In genomic region chr19:3186891-3187661, GRCh38 we compare ENCODE assay signal across 8 cellular contexts. TPM values are rescaled to one million over a fixed set of nuclear protein-coding genes. Genes with fewer than 3 reads are reported as not detected.
DNase-seq lines count a peak whose midpoint lies in the region; ATAC-seq and TF ChIP-seq lines count a peak whose summit lies in the region.

No MANE protein-coding gene starts in this region.

- peaks cover 20% of the 10 kb centered on the region for H3K36me3 Mint-ChIP-seq in activated T-helper 1 cell treated with anti-CD3 and anti-CD28 coated beads, Interleukin-12 subunit alpha, Interleukin-12 subunit beta, Interleukin-2, Interleukin-4 antibody, amounts not matched to agents 30 ng/mL and 10 ng/mL and 1 ng/mL, durations not matched to agents 14 hours and 24 hours and 36 hours (ENCODE audit: low read depth)
- peaks cover 28 to 31% of the 10 kb centered on the region in 2 donors for H3K36me3 Mint-ChIP-seq in stimulated activated naive B cell treated with anti-CD40 and anti-IgM and Interleukin-4, amounts not matched to agents 10 μg/mL and 1 μg/mL and 100 μg/mL, for 72 hours

- peaks cover 0 to 8% of the 10 kb centered on the region in 2 experiments for H3K36me3 ChIP-seq in SK-N-SH (replicated peaks in 1 of 2; ENCODE audit: control insufficient read depth in 1 of 2, insufficient read depth in 2 of 2, low read length in 1 of 2)
- H3K36me3 ChIP-seq in iPS-18a (ENCODE audit: control insufficient read depth, low read depth, low read length): no peaks in the 10 kb centered on the region

- ATAC-seq in SK-N-SH treated with all-trans-retinoic acid at 6 μM for 48 hours (no peak), HG02973 (IDR thresholded peaks at IDR 0.05; ENCODE audit: unreplicated experiment) (no peak), HG03442 (IDR thresholded peaks at IDR 0.05; ENCODE audit: unreplicated experiment) (no peak)
- no peak for ATAC-seq in stimulated activated naive B cell treated with anti-CD40 and anti-IgM and Interleukin-4, amounts not matched to agents 10 μg/mL and 1 μg/mL and 100 μg/mL, for 72 hours (replicated peaks)

- H3K27me3 ChIP-seq in SK-N-SH (ENCODE audit: insufficient read depth) (no peaks in the 10 kb centered on the region), iPS-18a (ENCODE audit: control insufficient read depth, insufficient read depth, low read length) (no peaks in the 10 kb centered on the region)

- peak overlapping the region in 1 of 2 experiments; percentile 24; a peak in 1 of 4 replicates for H3K27ac ChIP-seq in SK-N-SH (ENCODE audit: low read depth in 2 of 2, low read length in 1 of 2)
- no peak overlapping the region for H3K27ac ChIP-seq in iPS-18a (ENCODE audit: low read length)

- TF ChIP-seq CTCF in SK-N-SH (IDR thresholded peaks at IDR 0.05): no peak

- H3F3A ChIP-seq in SK-N-SH (replicated peaks; ENCODE audit: insufficient read depth): peaks cover 3% of the 10 kb centered on the region

- CTCF ChIA-PET in SK-N-SH (lab: Yijun Ruan, JAX): interaction anchor here (1.1 to 2.0 kb wide), 4 partner anchors 23 to 539 kb away, joined by 3 to 7 read pairs (median 4); no protein-coding TSS in a partner anchor

- peaks cover 62% of the 10 kb centered on the region for H3K79me2 ChIP-seq in SK-N-SH (ENCODE audit: insufficient read depth)

- H3K4me3 Mint-ChIP-seq in activated T-helper 1 cell treated with anti-CD3 and anti-CD28 coated beads, Interleukin-12 subunit alpha, Interleukin-12 subunit beta, Interleukin-2, Interleukin-4 antibody, amounts not matched to agents 30 ng/mL and 10 ng/mL and 1 ng/mL, durations not matched to agents 14 hours and 24 hours and 36 hours: peak overlapping the region; percentile 93
- H3K4me3 Mint-ChIP-seq in stimulated activated naive B cell treated with anti-CD40 and anti-IgM and Interleukin-4, amounts not matched to agents 10 μg/mL and 1 μg/mL and 100 μg/mL, for 72 hours: peak overlapping the region; percentile 96 to 99

- H4K20me1 ChIP-seq in SK-N-SH (ENCODE audit: insufficient read depth): peaks cover 17% of the 10 kb centered on the region; the same call in 1 of the 2 replicates

- no peak for DNase-seq in SK-N-SH
- no peak for DNase-seq in activated T-helper 1 cell treated with anti-CD3 and anti-CD28 coated beads, Interleukin-12 subunit alpha, Interleukin-12 subunit beta, Interleukin-2, Interleukin-4 antibody, amounts not matched to agents 30 ng/mL and 10 ng/mL and 1 ng/mL, durations not matched to agents 14 hours and 24 hours and 36 hours (ENCODE audit: low spot score)
- DNase-seq in stimulated activated naive B cell treated with anti-CD40 and anti-IgM and Interleukin-4, amounts not matched to agents 10 μg/mL and 1 μg/mL and 100 μg/mL, for 72 hours: no peak
- DNase-seq in NK-92 treated with Interleukin-12 subunit alpha and Interleukin-12 subunit beta, amount 100 ng/mL, for 24 hours (lab: John Stamatoyannopoulos, UW): no peak

- H2AFZ ChIP-seq in SK-N-SH (ENCODE audit: low read depth): no peak overlapping the region

- no peaks in the 10 kb centered on the region for H3K9me3 ChIP-seq in SK-N-SH
- no peaks in the 10 kb centered on the region for H3K9me3 ChIP-seq in iPS-18a (ENCODE audit: control insufficient read depth, low read depth, low read length)

- H3K4me3 ChIP-seq in SK-N-SH (ENCODE audit: low read depth in 2 of 2, low read length in 1 of 2) (peak overlapping the region; percentile 67 to 91), iPS-18a (ENCODE audit: low read length) (peak overlapping the region; percentile 94)

- no peaks in the 10 kb centered on the region for H3K27me3 Mint-ChIP-seq in activated T-helper 1 cell treated with anti-CD3 and anti-CD28 coated beads, Interleukin-12 subunit alpha, Interleukin-12 subunit beta, Interleukin-2, Interleukin-4 antibody, amounts not matched to agents 30 ng/mL and 10 ng/mL and 1 ng/mL, durations not matched to agents 14 hours and 24 hours and 36 hours (ENCODE audit: insufficient read depth)
- no peaks in the 10 kb centered on the region for H3K27me3 Mint-ChIP-seq in stimulated activated naive B cell treated with anti-CD40 and anti-IgM and Interleukin-4, amounts not matched to agents 10 μg/mL and 1 μg/mL and 100 μg/mL, for 72 hours

- no peaks in the 10 kb centered on the region for H3K9me3 Mint-ChIP-seq in activated T-helper 1 cell treated with anti-CD3 and anti-CD28 coated beads, Interleukin-12 subunit alpha, Interleukin-12 subunit beta, Interleukin-2, Interleukin-4 antibody, amounts not matched to agents 30 ng/mL and 10 ng/mL and 1 ng/mL, durations not matched to agents 14 hours and 24 hours and 36 hours
- no peaks in the 10 kb centered on the region for H3K9me3 Mint-ChIP-seq in stimulated activated naive B cell treated with anti-CD40 and anti-IgM and Interleukin-4, amounts not matched to agents 10 μg/mL and 1 μg/mL and 100 μg/mL, for 72 hours

- H3K4me1 ChIP-seq in SK-N-SH (ENCODE audit: control insufficient read depth in 1 of 2, insufficient read depth in 2 of 2, low read depth in 1 of 2, low read length in 1 of 2): peaks cover 10 to 19% of the 10 kb centered on the region in 2 experiments; a peak in 2 of 4 replicates
- peaks cover 6% of the 10 kb centered on the region for H3K4me1 ChIP-seq in iPS-18a (ENCODE audit: control insufficient read depth, low read depth, low read length)

- H3K9me2 ChIP-seq in SK-N-SH: no peaks in the 10 kb centered on the region

- H3K27ac Mint-ChIP-seq in activated T-helper 1 cell treated with anti-CD3 and anti-CD28 coated beads, Interleukin-12 subunit alpha, Interleukin-12 subunit beta, Interleukin-2, Interleukin-4 antibody, amounts not matched to agents 30 ng/mL and 10 ng/mL and 1 ng/mL, durations not matched to agents 14 hours and 24 hours and 36 hours: peak overlapping the region; percentile 85
- H3K27ac Mint-ChIP-seq in stimulated activated naive B cell treated with anti-CD40 and anti-IgM and Interleukin-4, amounts not matched to agents 10 μg/mL and 1 μg/mL and 100 μg/mL, for 72 hours: peak overlapping the region; percentile 86

- peak overlapping the region; percentile 99 for H3K4me2 ChIP-seq in SK-N-SH

- no peak for TF ChIP-seq EP300 in SK-N-SH (IDR thresholded peaks at IDR 0.05; ENCODE audit: borderline replicate concordance in 1 of 2, low read depth in 1 of 2, low read length in 1 of 2)

- peaks cover 38% of the 10 kb centered on the region for H3K4me1 Mint-ChIP-seq in activated T-helper 1 cell treated with anti-CD3 and anti-CD28 coated beads, Interleukin-12 subunit alpha, Interleukin-12 subunit beta, Interleukin-2, Interleukin-4 antibody, amounts not matched to agents 30 ng/mL and 10 ng/mL and 1 ng/mL, durations not matched to agents 14 hours and 24 hours and 36 hours (ENCODE audit: low read depth)
- peaks cover 38 to 66% of the 10 kb centered on the region in 2 donors for H3K4me1 Mint-ChIP-seq in stimulated activated naive B cell treated with anti-CD40 and anti-IgM and Interleukin-4, amounts not matched to agents 10 μg/mL and 1 μg/mL and 100 μg/mL, for 72 hours

- H3K9ac ChIP-seq in SK-N-SH: peak overlapping the region; percentile 92
- H3K9ac ChIP-seq in iPS-18a (ENCODE audit: low read length): peak overlapping the region; percentile 85

- POLR2A ChIA-PET in SK-N-SH (lab: Yijun Ruan, JAX): interaction anchor here (1.2 kb wide), 1 partner anchor 151 kb away, joined by 3 read pairs; no protein-coding TSS in a partner anchor

- intact Hi-C loops in activated T-helper 1 cell treated with anti-CD3 and anti-CD28 coated beads, Interleukin-12 subunit alpha, Interleukin-12 subunit beta, Interleukin-2, Interleukin-4 antibody, amounts not matched to agents 30 ng/mL and 10 ng/mL and 1 ng/mL, durations not matched to agents 14 hours and 24 hours and 36 hours (cut with micrococcal nuclease): loop anchor here (10.0 kb wide), 2 partner anchors 402 to 1218 kb away; partner anchors contain the start of genes CHAF1A, SGTA, SH3GL1 and THOP1

- 55% methylated on average over 19 of the region's 23 CpGs for WGBS in SK-N-SH (ENCODE audit: low lambda C conversion rate)

- no peak for TF ChIP-seq RAD21 in SK-N-SH (IDR thresholded peaks at IDR 0.05; ENCODE audit: low read length)

TF ChIP-seq in SK-N-SH, 30 proteins besides CTCF, POLR2A, EP300 and RAD21 (continues in another document):
- TF ChIP-seq FOSL2 (IDR thresholded peaks at IDR 0.05; ENCODE audit: borderline replicate concordance, low read depth) (no peak), JUND (IDR thresholded peaks at IDR 0.05) (no peak)

TF ChIP-seq in SK-N-SH treated with all-trans-retinoic acid at 6 μM for 48 hours, 23 proteins besides CTCF, POLR2A, EP300 and RAD21 (continues in another document):
- TF ChIP-seq ARNTL (CRISPR knock-in tag; IDR thresholded peaks at IDR 0.05; ENCODE audit: borderline replicate concordance, low read depth): no peak
- no peak for TF ChIP-seq ZC3H10 (CRISPR knock-in tag; IDR thresholded peaks at IDR 0.05)

RNA-seq across cellular contexts. Expression of gene NCLN, which starts 1.3 kb away (rescaled TPM):
- polyA plus RNA-seq in SK-N-SH (2012; rRNA removed): 67.0 and 69.0 TPM in 2 replicates
- 23.8 and 45.1 TPM in 2 replicates for polyA plus RNA-seq in SK-N-SH (2012; cell fraction: cytosol; rRNA removed)
- 131 and 133 TPM in 2 replicates for polyA plus RNA-seq in SK-N-SH (2012; cell fraction: nucleus; rRNA removed)
- 112 and 118 TPM in 2 replicates for total RNA-seq in activated T-helper 1 cell treated with anti-CD3 and anti-CD28 coated beads, Interleukin-12 subunit alpha, Interleukin-12 subunit beta, Interleukin-2, Interleukin-4 antibody, amounts not matched to agents 30 ng/mL and 10 ng/mL and 1 ng/mL, durations not matched to agents 14 hours and 24 hours and 36 hours

RNA-seq across cellular contexts. Expression of gene S1PR4, which starts 8.5 kb away (rescaled TPM):
- polyA plus RNA-seq in SK-N-SH (2012; rRNA removed): not detected in 2 replicates
- not detected in 2 replicates for polyA plus RNA-seq in SK-N-SH (2012; cell fraction: cytosol; rRNA removed)
- polyA plus RNA-seq in SK-N-SH (2012; cell fraction: nucleus; rRNA removed): 0.18 and 0.27 TPM in 2 replicates
- 44.3 and 45.3 TPM in 2 replicates for total RNA-seq in activated T-helper 1 cell treated with anti-CD3 and anti-CD28 coated beads, Interleukin-12 subunit alpha, Interleukin-12 subunit beta, Interleukin-2, Interleukin-4 antibody, amounts not matched to agents 30 ng/mL and 10 ng/mL and 1 ng/mL, durations not matched to agents 14 hours and 24 hours and 36 hours

RNA-seq across cellular contexts. Expression of gene CELF5, which starts 37.4 kb away (rescaled TPM):
- polyA plus RNA-seq in SK-N-SH (2012; rRNA removed): 0.33 and 0.57 TPM in 2 replicates
- polyA plus RNA-seq in SK-N-SH (2012; cell fraction: cytosol; rRNA removed): 0.27 and 0.42 TPM in 2 replicates
- 1.5 and 3.5 TPM in 2 replicates for polyA plus RNA-seq in SK-N-SH (2012; cell fraction: nucleus; rRNA removed)
- total RNA-seq in activated T-helper 1 cell treated with anti-CD3 and anti-CD28 coated beads, Interleukin-12 subunit alpha, Interleukin-12 subunit beta, Interleukin-2, Interleukin-4 antibody, amounts not matched to agents 30 ng/mL and 10 ng/mL and 1 ng/mL, durations not matched to agents 14 hours and 24 hours and 36 hours: 0.08 and 0.12 TPM in 2 replicates

RNA-seq across cellular contexts. Expression of gene GNA15, which starts 51.2 kb away (rescaled TPM):
- polyA plus RNA-seq in SK-N-SH (2012; rRNA removed): 0.05 and 0.13 TPM in 2 replicates
- polyA plus RNA-seq in SK-N-SH (2012; cell fraction: cytosol; rRNA removed): 0.03 and 0.04 TPM in 2 replicates
- polyA plus RNA-seq in SK-N-SH (2012; cell fraction: nucleus; rRNA removed): 0.15 and 0.21 TPM in 2 replicates
- total RNA-seq in activated T-helper 1 cell treated with anti-CD3 and anti-CD28 coated beads, Interleukin-12 subunit alpha, Interleukin-12 subunit beta, Interleukin-2, Interleukin-4 antibody, amounts not matched to agents 30 ng/mL and 10 ng/mL and 1 ng/mL, durations not matched to agents 14 hours and 24 hours and 36 hours: 103 and 109 TPM in 2 replicates
